In genomic region chr19:39402417-39403297, GRCh38 we compare ENCODE assay signal across 8 cellular contexts. TPM values are rescaled to one million over a fixed set of nuclear protein-coding genes. Genes with fewer than 3 reads are reported as not detected.
A peak's percentile ranks its signal among the peaks of the same experiment; 100 is the strongest.
DNase-seq lines count a peak whose midpoint lies in the region; ATAC-seq and TF ChIP-seq lines count a peak whose summit lies in the region.

No MANE protein-coding gene starts in this region.

- WGBS in smooth muscle cell (ENCODE audit: low lambda C conversion rate): 3% methylated on average over 47 of the region's 57 CpGs

- no peak for TF ChIP-seq CTCF in smooth muscle cell (IDR thresholded peaks at IDR 0.05; ENCODE audit: borderline replicate concordance, insufficient read depth, poor library complexity, severe bottlenecking)

- H3K27ac ChIP-seq in caudate nucleus (ENCODE audit: low read depth, low read length) (peak overlapping the region; percentile 94), smooth muscle cell (ENCODE audit: low read depth) (peak overlapping the region; percentile 100)

- H3K27me3 ChIP-seq in H7 (ENCODE audit: control insufficient read depth, insufficient read depth, low read length): no peaks in the 10 kb centered on the region
- no peaks in the 10 kb centered on the region for H3K27me3 ChIP-seq in smooth muscle cell (ENCODE audit: low read depth)

- no peaks in the 10 kb centered on the region for H3K9me3 ChIP-seq in smooth muscle cell (replicated peaks; ENCODE audit: low read depth)

- H3K36me3 ChIP-seq in H7 (replicated peaks; ENCODE audit: control insufficient read depth, insufficient read depth, low read length) (peaks cover 2% of the 10 kb centered on the region), smooth muscle cell (ENCODE audit: low read depth) (no peaks in the 10 kb centered on the region)

- H2AFZ ChIP-seq in smooth muscle cell (ENCODE audit: low read depth): no peak overlapping the region

- ATAC-seq in GM18502 (IDR thresholded peaks at IDR 0.05; ENCODE audit: poor library complexity, unreplicated experiment): no peak

- H3K79me2 ChIP-seq in smooth muscle cell (ENCODE audit: low read depth): peaks cover 9% of the 10 kb centered on the region

- peaks cover 17% of the 10 kb centered on the region for H3K4me1 ChIP-seq in smooth muscle cell (ENCODE audit: low read depth)

- peaks cover 10% of the 10 kb centered on the region for H4K20me1 ChIP-seq in smooth muscle cell (ENCODE audit: low read depth)

- H3F3A ChIP-seq in smooth muscle cell (ENCODE audit: low read depth): peaks cover 39% of the 10 kb centered on the region

- peak; percentile 20 for DNase-seq in DMS114 treated with DMSO at 0.1 percent for 48 hours (lab: John Stamatoyannopoulos, UW; ENCODE audit: unreplicated experiment)
- DNase-seq in H7: peak; percentile 98
- DNase-seq in NCI-H2171 (lab: John Stamatoyannopoulos, UW): peak; percentile 49
- DNase-seq in activated CD4-positive, CD25-positive, alpha-beta regulatory T cell (lab: John Stamatoyannopoulos, UW): peak; percentile 61 to 81 (median 70)
- peak in 52 of 61 donors; percentile 16 to 88 (median 49) for DNase-seq in caudate nucleus (lab: John Stamatoyannopoulos, UW)
- peak; percentile 91 for DNase-seq in iris pigment epithelial cell (ENCODE audit: low read depth)
- peak; percentile 86 for DNase-seq in smooth muscle cell (lab: John Stamatoyannopoulos, UW; ENCODE audit: unreplicated experiment)

- H3K4me3 ChIP-seq in H7 (ENCODE audit: insufficient read depth, low read depth, low read length) (peak overlapping the region; percentile 62), smooth muscle cell (peak overlapping the region; percentile 62)

- peak overlapping the region; percentile 99 for H3K9ac ChIP-seq in smooth muscle cell (ENCODE audit: low read depth)

- peak overlapping the region; percentile 98 for H3K4me2 ChIP-seq in smooth muscle cell

RNA-seq across cellular contexts. Expression of gene ZFP36, which starts 4.0 kb away (rescaled TPM):
- 2.2 and 6.4 TPM in 2 replicates for total RNA-seq in H7 (2014; rRNA removed; shearing (Covaris generic))
- total RNA-seq in smooth muscle cell: 31.5 and 44.7 TPM in 2 replicates
- polyA plus RNA-seq in smooth muscle cell: 281 and 303 TPM in 2 replicates

RNA-seq across cellular contexts. Expression of gene PLEKHG2, which starts 9.8 kb away (rescaled TPM):
- total RNA-seq in H7 (2014; rRNA removed; shearing (Covaris generic)): 34.2 and 90.9 TPM in 2 replicates
- 16.3 and 42.2 TPM in 2 replicates for total RNA-seq in smooth muscle cell
- 33.0 and 51.9 TPM in 2 replicates for polyA plus RNA-seq in smooth muscle cell

RNA-seq across cellular contexts. Expression of gene MED29, which starts 11.5 kb away (rescaled TPM):
- total RNA-seq in H7 (2014; rRNA removed; shearing (Covaris generic)): 38.2 and 41.6 TPM in 2 replicates
- 23.0 and 23.8 TPM in 2 replicates for total RNA-seq in smooth muscle cell
- polyA plus RNA-seq in smooth muscle cell: 36.3 and 37.7 TPM in 2 replicates

RNA-seq across cellular contexts. Expression of gene PAF1, which starts 11.8 kb away (rescaled TPM):
- 20.7 and 21.6 TPM in 2 replicates for total RNA-seq in H7 (2014; rRNA removed; shearing (Covaris generic))
- total RNA-seq in smooth muscle cell: 27.8 and 29.8 TPM in 2 replicates
- 35.8 and 42.7 TPM in 2 replicates for polyA plus RNA-seq in smooth muscle cell

RNA-seq across cellular contexts. Expression of gene RPS16, which starts 33.1 kb away (rescaled TPM):
- 42.4 and 55.8 TPM in 2 replicates for total RNA-seq in H7 (2014; rRNA removed; shearing (Covaris generic))
- 82.2 and 97.1 TPM in 2 replicates for total RNA-seq in smooth muscle cell
- polyA plus RNA-seq in smooth muscle cell: 539 and 567 TPM in 2 replicates

Comparison
In these comparisons a context has a peak if more than half of its experiments do, and no peak if none do; other contexts are left out.
1. DNase-seq: peak in every context shown above with its lines; median percentile 98 in H7; 91 in iris pigment epithelial cell; 86 in smooth muscle cell; 70 in activated CD4-positive, CD25-positive, alpha-beta regulatory T cell; 49 in NCI-H2171; 49 in caudate nucleus; 20 in DMS114 treated with DMSO at 0.1 percent for 48 hours.